In the genomic region with DNA sequence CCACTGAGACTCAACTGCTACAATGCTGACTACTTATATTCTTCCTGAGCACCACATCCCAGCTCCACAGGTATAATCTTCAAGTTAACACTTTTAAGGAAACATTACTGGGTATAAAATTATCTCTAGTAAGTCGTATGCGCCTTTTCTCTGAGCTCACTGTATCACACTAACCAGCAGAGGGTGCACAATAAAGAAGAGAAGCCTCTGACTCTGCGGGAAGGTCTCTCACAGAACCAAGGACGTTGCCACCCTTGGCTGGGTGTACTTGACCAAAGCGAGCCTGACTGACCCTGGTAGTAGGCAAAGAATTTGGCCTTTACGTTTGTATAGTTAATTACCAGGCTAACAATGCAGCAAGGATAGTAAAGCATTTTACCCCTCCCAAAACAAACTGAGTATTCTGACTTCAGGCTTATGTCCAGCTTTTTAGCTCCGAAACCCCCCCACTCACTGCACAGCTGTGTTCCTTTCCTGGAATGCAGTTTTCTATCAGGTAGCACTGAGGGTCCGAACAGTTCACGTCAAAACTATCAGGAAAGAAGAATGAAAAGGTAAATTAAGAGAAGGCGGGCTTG, we compare ENCODE assay signal across 1 cellular context.
TF ChIP-seq lines count a peak whose summit lies in the region.

A gene with protein sequence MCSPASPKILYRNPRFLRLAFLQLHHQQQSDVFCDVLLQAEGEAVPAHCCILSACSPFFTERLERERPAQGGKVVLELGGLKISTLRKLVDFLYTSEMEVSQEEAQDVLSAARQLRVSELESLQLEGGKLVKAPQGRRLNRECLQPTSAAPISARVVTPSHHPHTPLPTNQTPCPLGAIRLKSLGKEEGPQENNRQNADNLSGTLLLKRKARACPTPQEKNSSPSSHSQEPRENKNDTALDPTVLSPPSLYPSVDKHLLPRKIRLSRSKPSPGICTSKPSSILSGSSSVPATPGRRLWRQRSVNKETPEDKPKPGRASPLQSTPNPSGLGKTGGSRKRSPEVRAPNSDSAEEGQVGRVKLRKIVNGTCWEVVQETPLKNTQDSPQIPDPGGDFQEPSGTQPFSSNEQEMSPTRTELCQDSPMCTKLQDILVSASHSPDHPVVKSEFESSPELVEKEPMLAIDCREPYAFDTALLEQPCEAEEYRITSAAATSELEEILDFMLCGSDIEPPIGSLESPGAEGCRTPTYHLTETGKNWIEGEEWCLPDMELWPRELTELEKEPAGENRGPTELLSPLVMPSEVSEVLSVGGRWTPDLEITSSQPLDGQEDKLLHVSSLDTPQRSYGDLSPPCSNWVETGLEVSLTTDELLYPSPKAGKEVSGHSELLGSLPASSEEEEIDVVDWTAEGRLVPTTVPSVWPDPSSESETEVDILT (minus strand): TSS at position 144 of the 578 bp plus-strand sequence. CDS start 631 bp downstream, outside the sequence.

TF ChIP-seq in IMR-90, 13 proteins besides CTCF, POLR2A, EP300 and RAD21 (continued from another document):
- TF ChIP-seq, protein P1, sequence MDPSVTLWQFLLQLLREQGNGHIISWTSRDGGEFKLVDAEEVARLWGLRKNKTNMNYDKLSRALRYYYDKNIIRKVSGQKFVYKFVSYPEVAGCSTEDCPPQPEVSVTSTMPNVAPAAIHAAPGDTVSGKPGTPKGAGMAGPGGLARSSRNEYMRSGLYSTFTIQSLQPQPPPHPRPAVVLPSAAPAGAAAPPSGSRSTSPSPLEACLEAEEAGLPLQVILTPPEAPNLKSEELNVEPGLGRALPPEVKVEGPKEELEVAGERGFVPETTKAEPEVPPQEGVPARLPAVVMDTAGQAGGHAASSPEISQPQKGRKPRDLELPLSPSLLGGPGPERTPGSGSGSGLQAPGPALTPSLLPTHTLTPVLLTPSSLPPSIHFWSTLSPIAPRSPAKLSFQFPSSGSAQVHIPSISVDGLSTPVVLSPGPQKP (IDR thresholded peaks at IDR 0.05; ENCODE audit: borderline replicate concordance, low read depth, low read length) = no peak
- TF ChIP-seq NFE2L2 (IDR thresholded peaks at IDR 0.05; ENCODE audit: low read depth, low read length) = no peak
